ENCODE assay signal across 8 cellular contexts in genomic region chr10:5666324-5667220, GRCh38. TPM values are rescaled to one million over a fixed set of nuclear protein-coding genes. Genes with fewer than 3 reads are reported as not detected.
DNase-seq lines count a peak whose midpoint lies in the region; ATAC-seq lines count a peak whose summit lies in the region.

TSS of gene ASB13 (minus strand) at chr10:5666595. CDS start at chr10:5666551, 44 bp downstream.

- no peaks in the 10 kb centered on the region for H3K9me3 ChIP-seq in mucosa of rectum (ENCODE audit: control insufficient read depth in 2 of 2, low read length in 2 of 2)

- peak within 1 kb of the TSS; percentile 83 to 95 for H3K4me3 ChIP-seq in mucosa of rectum (ENCODE audit: low read length in 2 of 2)

- H3K27ac ChIP-seq in mucosa of rectum (ENCODE audit: low read depth in 2 of 2, low read length in 2 of 2), result peak within 1 kb of the TSS; percentile 75 to 77

- DNase-seq in ELR (ENCODE audit: low read depth) (peak; percentile 70), HCEC 1CT (peak; percentile 44), NCI-H2171 (lab: John Stamatoyannopoulos, UW) (peak; percentile 16), activated T-cell treated with anti-CD3 and anti-CD28 coated beads for 24 hours (ENCODE audit: low read depth) (peak; percentile 28), dedifferentiated amniotic fluid mesenchymal stem cell (ENCODE audit: extremely low spot score) (no peak)
- DNase-seq in stimulated activated naive CD8-positive, alpha-beta T cell treated with anti-CD3 and anti-CD28 coated beads, Interleukin-15, amount 100 ng/mL, for 72 hours, result peak; percentile 31 to 50

- no peaks in the 10 kb centered on the region for H3K9me3 Mint-ChIP-seq in stimulated activated naive CD8-positive, alpha-beta T cell treated with anti-CD3 and anti-CD28 coated beads, Interleukin-15, amount 100 ng/mL, for 72 hours

- H3K4me1 ChIP-seq in mucosa of rectum (ENCODE audit: control insufficient read depth in 2 of 2, insufficient read depth in 2 of 2, low read length in 2 of 2), result peaks cover 10 to 17% of the 10 kb centered on the region in 2 donors

- H3K36me3 ChIP-seq in mucosa of rectum (ENCODE audit: control insufficient read depth in 2 of 2, insufficient read depth in 2 of 2, low read length in 2 of 2), result no peaks in the 10 kb centered on the region

- H3K9ac ChIP-seq in mucosa of rectum (ENCODE audit: low read depth in 1 of 2, low read length in 2 of 2), result peak within 1 kb of the TSS; percentile 76 to 96

- peak within 1 kb of the TSS; percentile 48 to 76 for H3K27ac Mint-ChIP-seq in stimulated activated naive CD8-positive, alpha-beta T cell treated with anti-CD3 and anti-CD28 coated beads, Interleukin-15, amount 100 ng/mL, for 72 hours

- no peaks in the 10 kb centered on the region for H3K27me3 Mint-ChIP-seq in stimulated activated naive CD8-positive, alpha-beta T cell treated with anti-CD3 and anti-CD28 coated beads, Interleukin-15, amount 100 ng/mL, for 72 hours

- H3K27me3 ChIP-seq in mucosa of rectum (ENCODE audit: control insufficient read depth in 2 of 2, insufficient read depth in 2 of 2, low read length in 2 of 2), result no peaks in the 10 kb centered on the region

- peaks cover 25% of the 10 kb centered on the region for H3K4me1 Mint-ChIP-seq in stimulated activated naive CD8-positive, alpha-beta T cell treated with anti-CD3 and anti-CD28 coated beads, Interleukin-15, amount 100 ng/mL, for 72 hours

- H3K4me3 Mint-ChIP-seq in stimulated activated naive CD8-positive, alpha-beta T cell treated with anti-CD3 and anti-CD28 coated beads, Interleukin-15, amount 100 ng/mL, for 72 hours, result peak within 1 kb of the TSS; percentile 88 to 89

- peak; percentile 92 for ATAC-seq in esophagus mucosa
- peak; percentile 82 for ATAC-seq in stimulated activated naive CD8-positive, alpha-beta T cell treated with anti-CD3 and anti-CD28 coated beads, Interleukin-15, amount 100 ng/mL, for 72 hours

RNA-seq across cellular contexts. Expression of gene ASB13, which starts in this region (rescaled TPM):
- total RNA-seq in esophagus mucosa, result 15.3 TPM
